8 cellular contexts compared by ENCODE assay signal in the genomic region with DNA sequence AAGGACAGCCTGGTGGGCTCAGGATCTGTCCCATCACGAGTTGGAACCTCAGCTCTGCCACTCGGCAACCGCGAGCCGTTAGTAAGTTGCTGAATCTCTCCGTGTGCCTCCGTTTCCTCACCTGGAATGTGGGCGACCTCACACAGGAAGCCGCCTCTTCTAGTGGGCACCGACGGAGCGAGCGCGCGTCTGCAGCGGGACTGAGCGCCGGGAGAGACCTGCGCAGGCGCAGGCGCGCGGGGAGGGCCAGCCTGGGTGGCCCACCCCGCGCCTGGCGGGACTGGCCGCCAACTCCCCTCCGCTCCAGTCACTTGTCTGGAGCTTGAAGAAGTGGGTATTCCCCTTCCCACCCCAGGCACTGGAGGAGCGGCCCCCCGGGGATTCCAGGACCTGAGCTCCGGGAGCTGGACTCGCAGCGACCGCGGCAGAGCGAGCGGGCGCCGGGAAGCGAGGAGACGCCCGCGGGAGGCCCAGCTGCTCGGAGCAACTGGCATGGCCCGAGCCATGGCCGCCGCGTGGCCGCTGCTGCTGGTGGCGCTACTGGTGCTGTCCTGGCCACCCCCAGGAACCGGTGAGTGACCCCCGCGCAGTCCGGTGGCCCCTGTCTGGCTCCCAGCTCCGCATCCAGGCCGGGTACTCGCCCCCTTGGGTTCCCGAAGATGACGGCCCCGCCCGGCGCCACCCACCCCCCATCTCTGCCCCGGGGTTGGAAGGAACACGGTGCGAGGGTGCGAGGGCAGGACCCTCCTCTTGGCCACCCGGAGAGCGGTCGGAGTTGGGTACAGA. TPM values are rescaled to one million over a fixed set of nuclear protein-coding genes. Genes with fewer than 3 reads are reported as not detected.
DNase-seq lines count a peak whose midpoint lies in the region; ATAC-seq and TF ChIP-seq lines count a peak whose summit lies in the region.

Gene PVR, plus strand, starts transcription at position 306 of the 786 bp plus-strand sequence. Its CDS starts 187 bp downstream, at position 493.

- peak within 1 kb of the TSS; percentile 50 to 81 (median 62) for H3K4me3 Mint-ChIP-seq in CD4-positive, alpha-beta memory T cell

- CTCF ChIA-PET in CD4-positive, alpha-beta memory T cell (lab: Charles Lee; ENCODE audit: partially characterized antibody) = interaction anchor here (1.1 to 1.6 kb wide), 2 partner anchors 11 to 73 kb away, joined by 3 to 5 read pairs; no protein-coding TSS in a partner anchor

- H3K9me3 ChIP-seq in CD4-positive, alpha-beta memory T cell (ENCODE audit: control insufficient read depth in 1 of 2, low read length in 2 of 2) = no peaks in the 10 kb centered on the region
- no peaks in the 10 kb centered on the region for H3K9me3 ChIP-seq in adrenal gland (replicated peaks in 1 of 3)
- H3K9me3 ChIP-seq in cardiac muscle cell (ENCODE audit: low read depth) = no peaks in the 10 kb centered on the region
- no peaks in the 10 kb centered on the region for H3K9me3 ChIP-seq in upper lobe of right lung

- no peaks in the 10 kb centered on the region for H3K27me3 ChIP-seq in CD4-positive, alpha-beta memory T cell (ENCODE audit: insufficient read depth, low read length)
- H3K27me3 ChIP-seq in adrenal gland = no peaks in the 10 kb centered on the region
- H3K27me3 ChIP-seq in cardiac muscle cell = no peaks in the 10 kb centered on the region
- H3K27me3 ChIP-seq in upper lobe of right lung = no peaks in the 10 kb centered on the region

- no peaks in the 10 kb centered on the region for H3K9me3 Mint-ChIP-seq in CD4-positive, alpha-beta memory T cell

- TF ChIP-seq CTCF in adrenal gland (IDR thresholded peaks at IDR 0.05) = no peak
- no peak for TF ChIP-seq CTCF in cardiac muscle cell (IDR thresholded peaks at IDR 0.05; ENCODE audit: low read depth, low read length)
- TF ChIP-seq CTCF in upper lobe of right lung (IDR thresholded peaks at IDR 0.05) = peak; percentile 7

- peaks cover 0 to 10% (median 1%) of the 10 kb centered on the region in 4 donors for H3K4me1 Mint-ChIP-seq in CD4-positive, alpha-beta memory T cell

- POLR2A ChIA-PET in CD4-positive, alpha-beta memory T cell (lab: Charles Lee; ENCODE audit: partially characterized antibody) = no interaction called here

- ATAC-seq in upper lobe of right lung (peak; percentile 96), GM18867 (IDR thresholded peaks at IDR 0.05; ENCODE audit: unreplicated experiment) (no peak)

- H3K36me3 ChIP-seq in CD4-positive, alpha-beta memory T cell (ENCODE audit: insufficient read depth, low read length) = no peaks in the 10 kb centered on the region
- H3K36me3 ChIP-seq in adrenal gland (replicated peaks in 1 of 2) (peaks cover 0 to 3% of the 10 kb centered on the region in 2 donors), cardiac muscle cell (peaks cover 3% of the 10 kb centered on the region), upper lobe of right lung (no peaks in the 10 kb centered on the region)

- intact Hi-C loops in CD4-positive, alpha-beta memory T cell (cut with micrococcal nuclease) = no loop called here
- intact Hi-C loops in adrenal gland (cut with DNase I) = loop anchor here in 1 of 2 donors (5.0 kb wide), 1 partner anchor 71 kb away; no protein-coding TSS in a partner anchor
- intact Hi-C loops in upper lobe of right lung (cut with DNase I) = no loop called here

- peaks cover 6% of the 10 kb centered on the region for H3K4me1 ChIP-seq in CD4-positive, alpha-beta memory T cell (ENCODE audit: insufficient read depth, low read length)
- H3K4me1 ChIP-seq in adrenal gland (replicated peaks in 1 of 2) (peaks cover 23 to 32% of the 10 kb centered on the region in 2 donors), cardiac muscle cell (ENCODE audit: low read depth) (no peaks in the 10 kb centered on the region), upper lobe of right lung (peaks cover 10% of the 10 kb centered on the region)

- TF ChIP-seq POLR2A in adrenal gland (IDR thresholded peaks at IDR 0.05) = peak; percentile 82 to 84

- H3K27me3 Mint-ChIP-seq in CD4-positive, alpha-beta memory T cell = peaks cover 11% of the 10 kb centered on the region in 2 donors

- no peak within 1 kb of the TSS for H3K27ac Mint-ChIP-seq in CD4-positive, alpha-beta memory T cell

- no peak within 1 kb of the TSS for H3K4me3 ChIP-seq in CD4-positive, alpha-beta memory T cell (ENCODE audit: low read length in 2 of 2)
- H3K4me3 ChIP-seq in adrenal gland = peak within 1 kb of the TSS; percentile 53 to 89 (median 80)
- H3K4me3 ChIP-seq in cardiac muscle cell = peak within 1 kb of the TSS; percentile 77
- peak within 1 kb of the TSS; percentile 85 for H3K4me3 ChIP-seq in upper lobe of right lung

- H3K36me3 Mint-ChIP-seq in CD4-positive, alpha-beta memory T cell = no peaks in the 10 kb centered on the region

- 0 to 1% (median 0%) methylated on average over 2 to 69 of the region's 69 CpGs for WGBS in adrenal gland, 4 donors

- no peak for DNase-seq in CD4-positive, alpha-beta memory T cell
- DNase-seq in HuH-7 (ENCODE audit: low spot score) = peak; percentile 88
- DNase-seq in RPMI7951 (ENCODE audit: low read depth) = peak; percentile 81
- DNase-seq in adrenal gland = peak; percentile 73 to 82 (median 77)
- peak; percentile 74 to 79 for DNase-seq in cardiac muscle cell (ENCODE audit: low read depth in 1 of 2, low spot score in 1 of 2)
- DNase-seq in nucleus accumbens (lab: John Stamatoyannopoulos, UW) = peak in 47 of 56 donors; percentile 8 to 74 (median 40)
- DNase-seq in upper lobe of right lung = peak; percentile 91

- no peak within 1 kb of the TSS for H3K27ac ChIP-seq in CD4-positive, alpha-beta memory T cell (ENCODE audit: low read depth, low read length)
- H3K27ac ChIP-seq in adrenal gland (peak within 1 kb of the TSS; percentile 55 to 95 (median 92)), cardiac muscle cell (peak within 1 kb of the TSS; percentile 76), upper lobe of right lung (peak within 1 kb of the TSS; percentile 87)

RNA-seq across cellular contexts. Expression of gene PVR, which starts in this region (rescaled TPM):
- total RNA-seq in CD4-positive, alpha-beta memory T cell = 1 to 10 TPM; 1.0 to 1.7 TPM
- under 1 TPM in 1 of 2 donors, not detected in 1; 0.34 TPM for polyA plus RNA-seq in CD4-positive, alpha-beta memory T cell
- total RNA-seq in RPMI7951 (2014; rRNA removed; shearing (Covaris generic)) = 34.2 and 35.7 TPM in 2 replicates
- total RNA-seq in adrenal gland = 10 to 100 TPM; 31.9 to 51.0 (median 44.6) TPM
- 10 to 100 TPM; 28.7 to 56.0 (median 45.0) TPM for polyA plus RNA-seq in adrenal gland
- 18.4 and 20.8 TPM in 2 replicates for total RNA-seq in cardiac muscle cell
- polyA plus RNA-seq in cardiac muscle cell = 18.7 and 19.6 TPM in 2 replicates
- 40.8 TPM for total RNA-seq in upper lobe of right lung

Comparison
In these comparisons a context has a peak if more than half of its experiments do, and no peak if none do; other contexts are left out.
1. RNA of gene PVR (polyA plus RNA-seq): 28.7 to 56.0 TPM in adrenal gland and 18.7 to 19.6 TPM in cardiac muscle cell; 0.34 TPM in CD4-positive, alpha-beta memory T cell; every median in the first group is over 10 times any median in the second.
2. DNase-seq: peak in HuH-7 (single experiment), RPMI7951 (single experiment), adrenal gland (7 of 7), cardiac muscle cell (2 of 2), nucleus accumbens (47 of 56) and upper lobe of right lung (single experiment); none in CD4-positive, alpha-beta memory T cell (0 of 5).
3. H3K4me3 ChIP-seq: peak in adrenal gland (4 of 4), cardiac muscle cell (single experiment) and upper lobe of right lung (single experiment); none in CD4-positive, alpha-beta memory T cell (0 of 2).